1 cellular context compared by ENCODE assay signal in genomic region chr2:31539505-31539904, GRCh38.
TF ChIP-seq lines count a peak whose summit lies in the region.

No MANE protein-coding gene starts in this region.

TF ChIP-seq in GM23338, 12 proteins besides CTCF, POLR2A, EP300 and RAD21 (continued from another document):
- TF ChIP-seq, protein P1, sequence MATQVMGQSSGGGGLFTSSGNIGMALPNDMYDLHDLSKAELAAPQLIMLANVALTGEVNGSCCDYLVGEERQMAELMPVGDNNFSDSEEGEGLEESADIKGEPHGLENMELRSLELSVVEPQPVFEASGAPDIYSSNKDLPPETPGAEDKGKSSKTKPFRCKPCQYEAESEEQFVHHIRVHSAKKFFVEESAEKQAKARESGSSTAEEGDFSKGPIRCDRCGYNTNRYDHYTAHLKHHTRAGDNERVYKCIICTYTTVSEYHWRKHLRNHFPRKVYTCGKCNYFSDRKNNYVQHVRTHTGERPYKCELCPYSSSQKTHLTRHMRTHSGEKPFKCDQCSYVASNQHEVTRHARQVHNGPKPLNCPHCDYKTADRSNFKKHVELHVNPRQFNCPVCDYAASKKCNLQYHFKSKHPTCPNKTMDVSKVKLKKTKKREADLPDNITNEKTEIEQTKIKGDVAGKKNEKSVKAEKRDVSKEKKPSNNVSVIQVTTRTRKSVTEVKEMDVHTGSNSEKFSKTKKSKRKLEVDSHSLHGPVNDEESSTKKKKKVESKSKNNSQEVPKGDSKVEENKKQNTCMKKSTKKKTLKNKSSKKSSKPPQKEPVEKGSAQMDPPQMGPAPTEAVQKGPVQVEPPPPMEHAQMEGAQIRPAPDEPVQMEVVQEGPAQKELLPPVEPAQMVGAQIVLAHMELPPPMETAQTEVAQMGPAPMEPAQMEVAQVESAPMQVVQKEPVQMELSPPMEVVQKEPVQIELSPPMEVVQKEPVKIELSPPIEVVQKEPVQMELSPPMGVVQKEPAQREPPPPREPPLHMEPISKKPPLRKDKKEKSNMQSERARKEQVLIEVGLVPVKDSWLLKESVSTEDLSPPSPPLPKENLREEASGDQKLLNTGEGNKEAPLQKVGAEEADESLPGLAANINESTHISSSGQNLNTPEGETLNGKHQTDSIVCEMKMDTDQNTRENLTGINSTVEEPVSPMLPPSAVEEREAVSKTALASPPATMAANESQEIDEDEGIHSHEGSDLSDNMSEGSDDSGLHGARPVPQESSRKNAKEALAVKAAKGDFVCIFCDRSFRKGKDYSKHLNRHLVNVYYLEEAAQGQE (IDR thresholded peaks at IDR 0.05; ENCODE audit: unreplicated experiment) = no peak
- TF ChIP-seq ZNF331 (CRISPR knock-in tag; IDR thresholded peaks at IDR 0.05; ENCODE audit: low read depth) (no peak), STAT1 (IDR thresholded peaks at IDR 0.05; ENCODE audit: unreplicated experiment) (no peak)
